Comparison of ENCODE assay signal across 13 cellular contexts in the genomic region with DNA sequence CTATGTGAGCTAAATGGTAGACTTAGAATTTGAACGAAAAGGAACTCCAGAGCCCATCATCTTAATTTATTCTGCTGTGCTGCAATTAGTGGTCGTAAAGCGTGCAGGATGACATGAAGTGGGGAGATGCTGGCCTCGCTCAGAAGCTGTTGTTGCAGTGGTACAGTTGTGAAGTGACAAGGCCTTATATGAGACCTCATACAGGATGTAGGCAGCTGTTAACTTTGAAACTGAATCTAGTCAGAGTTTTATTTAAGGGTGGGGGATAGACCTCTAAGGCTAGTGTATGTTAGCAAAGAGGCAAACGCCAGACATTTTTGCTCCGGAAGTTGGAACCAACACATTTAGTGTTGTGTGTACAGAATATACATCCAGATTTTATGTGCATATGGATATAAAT. TPM values are rescaled to one million over a fixed set of nuclear protein-coding genes. Genes with fewer than 3 reads are reported as not detected.
DNase-seq lines count a peak whose midpoint lies in the region; ATAC-seq and TF ChIP-seq lines count a peak whose summit lies in the region.
"Had no signal": no experiment of that assay in that cellular context is flagged by ENCODE, and none has a peak within 500 bp of the region (broad histone marks: within the 10 kb centered on the region; RNA-seq: fewer than 3 reads in every experiment).

No MANE protein-coding gene starts in this region.

- H3K4me3 Mint-ChIP-seq in nephron = no peak overlapping the region

- ATAC-seq in activated naive CD4-positive, alpha-beta T cell treated with anti-CD3 and anti-CD28 coated beads, Interleukin-2, amount 50 U/mL, for 72 hours = peak; percentile 35 to 36
- ATAC-seq in upper lobe of left lung (ENCODE audit: low FRiP score in 2 of 2) (no peak), GM19328 (IDR thresholded peaks at IDR 0.05; ENCODE audit: unreplicated experiment) (no peak), psoas muscle (no peak)

- 68 to 73% methylated on average over 6 of the region's 6 CpGs for WGBS in upper lobe of left lung, 2 donors
- 66 to 78% (median 66%) methylated on average over 6 of the region's 6 CpGs for WGBS in psoas muscle, 3 donors

- TF ChIP-seq POLR2A in upper lobe of left lung (IDR thresholded peaks at IDR 0.05) = no peak

- H3K9me3 Mint-ChIP-seq in activated naive CD4-positive, alpha-beta T cell treated with anti-CD3 and anti-CD28 coated beads, Interleukin-2, amount 50 U/mL, for 72 hours = no peaks in the 10 kb centered on the region
- H3K9me3 Mint-ChIP-seq in nephron = no peaks in the 10 kb centered on the region

- no peak for DNase-seq in activated naive CD4-positive, alpha-beta T cell treated with anti-CD3 and anti-CD28 coated beads, Interleukin-2, amount 50 U/mL, for 72 hours (ENCODE audit: low spot score in 2 of 2)
- no peak for DNase-seq in activated naive CD4-positive, alpha-beta T cell (lab: John Stamatoyannopoulos, UW)
- DNase-seq in upper lobe of left lung (no peak), psoas muscle (no peak), NCI-H524 treated with DMSO at 0.1 percent for 48 hours (lab: John Stamatoyannopoulos, UW) (no peak)
- DNase-seq: DMS53, heart left ventricle, left lung, occipital lobe, uterus had no signal

- H3K27ac ChIP-seq in duodenal mucosa (ENCODE audit: low read depth, low read length) (peak overlapping the region; percentile 22), upper lobe of left lung (peak overlapping the region in 3 of 4 donors; percentile 14 to 41 (median 18)), psoas muscle (no peak overlapping the region)
- H3K27ac ChIP-seq: left lung had no signal

- TF ChIP-seq EP300 in upper lobe of left lung (IDR thresholded peaks at IDR 0.05) = no peak

- no peaks in the 10 kb centered on the region for H3K27me3 Mint-ChIP-seq in nephron (ENCODE audit: low read depth)

- intact Hi-C loops in psoas muscle (cut with DNase I) = loop anchor here (5.0 to 10.0 kb wide), 2 partner anchors 613 to 615 kb away; no protein-coding TSS in a partner anchor

- H3K4me1 ChIP-seq in duodenal mucosa (ENCODE audit: control insufficient read depth in 1 of 2, insufficient read depth in 2 of 2, low read length in 2 of 2) (peaks cover 49 to 59% of the 10 kb centered on the region in 2 donors), upper lobe of left lung (peaks cover 55 to 75% (median 66%) of the 10 kb centered on the region in 4 donors), psoas muscle (peaks cover 71% of the 10 kb centered on the region)

- H3K4me3 ChIP-seq in duodenal mucosa (ENCODE audit: low read depth in 1 of 2, low read length in 2 of 2) = no peak overlapping the region
- no peak overlapping the region for H3K4me3 ChIP-seq in upper lobe of left lung
- no peak overlapping the region for H3K4me3 ChIP-seq in psoas muscle
- H3K4me3 ChIP-seq: heart left ventricle, left lung, uterus had no signal

- H3K27ac Mint-ChIP-seq in activated naive CD4-positive, alpha-beta T cell treated with anti-CD3 and anti-CD28 coated beads, Interleukin-2, amount 50 U/mL, for 72 hours = peak overlapping the region in 1 of 2 donors; percentile 77
- H3K27ac Mint-ChIP-seq in nephron = peak overlapping the region; percentile 12 to 80 (median 23)

- no peaks in the 10 kb centered on the region for H3K36me3 Mint-ChIP-seq in activated naive CD4-positive, alpha-beta T cell treated with anti-CD3 and anti-CD28 coated beads, Interleukin-2, amount 50 U/mL, for 72 hours
- peaks cover 45% of the 10 kb centered on the region for H3K36me3 Mint-ChIP-seq in nephron (ENCODE audit: low read depth)

- no peak for TF ChIP-seq CTCF in nephron (IDR thresholded peaks at IDR 0.05; ENCODE audit: unreplicated experiment in 3 of 3)
- no peak for TF ChIP-seq CTCF in upper lobe of left lung (IDR thresholded peaks at IDR 0.05)
- TF ChIP-seq CTCF in psoas muscle (IDR thresholded peaks at IDR 0.05) = no peak

- H3K4me1 Mint-ChIP-seq in nephron = peaks cover 74% of the 10 kb centered on the region

- H3K36me3 ChIP-seq in duodenal mucosa (ENCODE audit: control insufficient read depth in 1 of 2, insufficient read depth in 2 of 2, low read length in 2 of 2) = peaks cover 11 to 24% of the 10 kb centered on the region in 2 donors
- peaks cover 10 to 24% (median 20%) of the 10 kb centered on the region in 4 donors for H3K36me3 ChIP-seq in upper lobe of left lung
- peaks cover 6 to 19% of the 10 kb centered on the region in 2 donors for H3K36me3 ChIP-seq in psoas muscle (ENCODE audit: insufficient read depth in 1 of 2, low read depth in 1 of 2)
- H3K36me3 ChIP-seq: uterus had no signal

- no peak overlapping the region for H3K9ac ChIP-seq in duodenal mucosa (ENCODE audit: low read depth in 1 of 2, low read length in 2 of 2)

- H3K27me3 ChIP-seq in duodenal mucosa (ENCODE audit: control insufficient read depth in 1 of 2, insufficient read depth in 2 of 2, low read length in 2 of 2) (no peaks in the 10 kb centered on the region), upper lobe of left lung (no peaks in the 10 kb centered on the region), psoas muscle (ENCODE audit: insufficient read depth in 3 of 3, low read length in 2 of 3) (no peaks in the 10 kb centered on the region)
- H3K27me3 ChIP-seq: heart left ventricle, left lung, uterus had no signal

- H3K9me3 ChIP-seq in duodenal mucosa (ENCODE audit: control insufficient read depth in 1 of 2, low read length in 2 of 2) = no peaks in the 10 kb centered on the region
- no peaks in the 10 kb centered on the region for H3K9me3 ChIP-seq in upper lobe of left lung
- no peaks in the 10 kb centered on the region for H3K9me3 ChIP-seq in psoas muscle
- H3K9me3 ChIP-seq: left lung, uterus had no signal

RNA-seq across cellular contexts. Expression of a gene that starts 13.5 kb away (rescaled TPM):
- 10 to 100 TPM in 1 of 2 donors, 1 to 10 TPM in 1; 6.9 to 10.1 TPM for total RNA-seq in activated naive CD4-positive, alpha-beta T cell treated with anti-CD3 and anti-CD28 coated beads, Interleukin-2, amount 50 U/mL, for 72 hours
- total RNA-seq in upper lobe of left lung (10 to 100 TPM; 32.5 to 73.9 (median 48.3) TPM), psoas muscle (10 to 100 TPM; 14.2 to 29.1 (median 18.5) TPM)
- polyA plus RNA-seq in psoas muscle = 10 to 100 TPM in 2 of 3 donors, 1 to 10 TPM in 1; 8.9 to 14.7 (median 12.2) TPM

Comparison
In these comparisons a context has a peak if more than half of its experiments do, and no peak if none do; other contexts are left out.
1. ATAC-seq: peak in activated naive CD4-positive, alpha-beta T cell treated with anti-CD3 and anti-CD28 coated beads, Interleukin-2, amount 50 U/mL, for 72 hours (2 of 2); none in upper lobe of left lung (0 of 2), GM19328 (single experiment) and psoas muscle (0 of 4).